In the genomic region with DNA sequence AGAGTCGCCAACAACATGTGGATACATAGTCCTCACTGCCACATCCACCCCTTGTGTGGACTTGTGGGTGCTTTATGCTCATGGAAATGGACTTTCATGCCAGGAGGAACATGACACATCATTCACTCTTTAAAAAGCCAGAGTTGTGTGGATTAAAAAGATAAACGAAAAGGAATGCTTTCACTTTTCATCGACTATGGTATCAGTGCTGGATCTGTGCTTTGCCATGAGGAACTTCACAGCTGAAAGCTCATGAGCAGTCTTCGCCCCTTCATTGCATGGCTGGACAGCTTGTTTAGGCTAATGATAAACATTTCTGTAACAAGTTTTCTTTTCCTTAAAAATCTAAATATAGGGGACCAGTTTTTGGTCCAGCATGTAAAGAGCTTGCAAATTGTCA, we compare ENCODE assay signal across 22 cellular contexts.
"Had no signal": no experiment of that assay in that cellular context is flagged by ENCODE, and none has a peak within 500 bp of the region (broad histone marks: within the 10 kb centered on the region; RNA-seq: fewer than 3 reads in every experiment).

No MANE protein-coding gene starts in this region.

- H3K4me3 Mint-ChIP-seq: activated CD8-positive, alpha-beta T cell treated with anti-CD3 and anti-CD28 coated beads, Interleukin-2, amount 10 ng/mL, durations not matched to agents 7 days and 5 days; activated naive CD8-positive, alpha-beta T cell treated with anti-CD3 and anti-CD28 coated beads, Interleukin-2, amount 10 ng/mL, durations not matched to agents 7 days and 5 days had no signal

- H3K27me3 ChIP-seq: adrenal gland, breast epithelium had no signal

- H3K36me3 Mint-ChIP-seq: activated naive CD8-positive, alpha-beta T cell treated with anti-CD3 and anti-CD28 coated beads, Interleukin-2, amount 10 ng/mL, durations not matched to agents 7 days and 5 days had no signal

- H3K4me1 ChIP-seq: adrenal gland, breast epithelium had no signal

- H3K4me1 Mint-ChIP-seq: activated naive CD8-positive, alpha-beta T cell treated with anti-CD3 and anti-CD28 coated beads, Interleukin-2, amount 10 ng/mL, durations not matched to agents 7 days and 5 days had no signal

- H3K36me3 ChIP-seq: adrenal gland, breast epithelium had no signal

- H3K27ac ChIP-seq: adrenal gland, breast epithelium, KMS-11, VCaP had no signal

- ATAC-seq: activated CD4-positive, CD25-positive, alpha-beta regulatory T cell treated with anti-CD3 and anti-CD28 coated beads, Interleukin-2, amount 50 U/mL, for 24 hours; activated CD8-positive, alpha-beta T cell treated with anti-CD3 and anti-CD28 coated beads, Interleukin-2, amount 10 ng/mL, durations not matched to agents 7 days and 5 days; PC-3 had no signal

- H3K4me2 ChIP-seq: KMS-11 had no signal

- H3K4me3 ChIP-seq: adrenal gland, breast epithelium had no signal

- DNase-seq: activated CD4-positive, alpha-beta T cell treated with anti-CD3 and anti-CD28 coated beads for 48 hours; activated CD4-positive, alpha-beta T cell treated with anti-CD3 and anti-CD28 coated beads, Interleukin-2, amount 50 U/mL, for 4 hours; activated CD8-positive, alpha-beta memory T cell treated with anti-CD3 and anti-CD28 coated beads, Interleukin-2, amount 50 U/mL, for 48 hours; activated CD8-positive, alpha-beta T cell treated with anti-CD3 and anti-CD28 coated beads, Interleukin-2, amount 10 ng/mL, durations not matched to agents 7 days and 5 days; activated naive CD4-positive, alpha-beta T cell treated with anti-CD3 and anti-CD28 coated beads, Interleukin-2, amount 50 U/mL, for 16 hours; activated naive CD8-positive, alpha-beta T cell treated with anti-CD3 and anti-CD28 coated beads, Interleukin-2, amount 10 ng/mL, durations not matched to agents 7 days and 5 days; activated T-cell treated with anti-CD3 and anti-CD28 coated beads, Interleukin-2, amount 50 U/mL, for 1 hour; adrenal gland; aorta; caudate nucleus; NCI-H1092; NCI-H1417; NCI-H2029 treated with DMSO at 0.1 percent for 48 hours; NCI-H446; PC-3; SHP77 treated with DMSO at 0.1 percent for 48 hours; T-helper 2 cell; T1000 had no signal

- H3K9ac ChIP-seq: KMS-11 had no signal

- H3K27ac Mint-ChIP-seq: activated CD8-positive, alpha-beta T cell treated with anti-CD3 and anti-CD28 coated beads, Interleukin-2, amount 10 ng/mL, durations not matched to agents 7 days and 5 days; activated naive CD8-positive, alpha-beta T cell treated with anti-CD3 and anti-CD28 coated beads, Interleukin-2, amount 10 ng/mL, durations not matched to agents 7 days and 5 days had no signal

- H3K9me3 ChIP-seq: adrenal gland, breast epithelium had no signal
